In the genomic region with DNA sequence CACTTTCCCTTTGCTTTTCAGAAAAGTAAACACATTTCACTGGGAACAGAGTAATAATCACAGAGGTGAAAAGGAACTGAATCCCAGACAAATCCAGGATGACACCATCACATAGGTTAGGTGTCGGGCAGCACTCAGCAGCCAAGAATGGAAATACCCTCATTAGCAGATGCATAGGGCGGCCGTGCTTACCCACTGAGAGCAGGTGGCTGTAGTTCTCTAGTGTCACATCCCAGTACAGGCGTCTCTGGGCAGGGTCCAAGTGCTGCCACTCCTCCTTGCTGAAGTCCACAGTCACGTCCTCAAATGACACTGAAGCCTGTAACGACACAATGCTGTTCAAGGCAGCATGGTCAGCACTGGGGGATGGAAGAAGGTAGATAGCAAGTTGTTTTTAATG, we compare ENCODE assay signal across 23 cellular contexts.
"Had no signal": no experiment of that assay in that cellular context is flagged by ENCODE, and none has a peak within 500 bp of the region (broad histone marks: within the 10 kb centered on the region; RNA-seq: fewer than 3 reads in every experiment).

No MANE protein-coding gene starts in this region.

- H3K9me3 ChIP-seq: body of pancreas had no signal

- H3K4me1 Mint-ChIP-seq: activated CD4-positive, alpha-beta T cell treated with anti-CD3 and anti-CD28 coated beads, Interleukin-2, amount 10 ng/mL, durations not matched to agents 7 days and 5 days; activated naive CD4-positive, alpha-beta T cell treated with anti-CD3 and anti-CD28 coated beads, Interleukin-2, amount 10 ng/mL, durations not matched to agents 7 days and 5 days; mesothelial cell of epicardium had no signal

- H3K27me3 ChIP-seq: body of pancreas, cardiac muscle cell, tibial artery had no signal

- H3K9me3 Mint-ChIP-seq: natural killer cell; stimulated activated naive CD8-positive, alpha-beta T cell treated with anti-CD3 and anti-CD28 coated beads, Interleukin-15, amount 100 ng/mL, for 72 hours had no signal

- H3K4me3 ChIP-seq: body of pancreas, cardiac muscle cell, esophagus muscularis mucosa, tibial artery had no signal

- H3K4me3 Mint-ChIP-seq: activated CD4-positive, alpha-beta T cell treated with anti-CD3 and anti-CD28 coated beads, Interleukin-2, amount 10 ng/mL, durations not matched to agents 7 days and 5 days; activated CD8-positive, alpha-beta memory T cell treated with anti-CD3 and anti-CD28 coated beads, Interleukin-2, amount 10 ng/mL, durations not matched to agents 7 days and 5 days; activated CD8-positive, alpha-beta T cell treated with anti-CD3 and anti-CD28 coated beads for 36 hours; activated naive CD4-positive, alpha-beta T cell treated with anti-CD3 and anti-CD28 coated beads, Interleukin-2, amount 10 ng/mL, durations not matched to agents 7 days and 5 days; mesothelial cell of epicardium; stimulated activated naive CD8-positive, alpha-beta T cell treated with anti-CD3 and anti-CD28 coated beads, Interleukin-15, amount 100 ng/mL, for 72 hours had no signal

- H3K27me3 Mint-ChIP-seq: activated CD4-positive, alpha-beta T cell treated with anti-CD3 and anti-CD28 coated beads, Interleukin-2, amount 10 ng/mL, durations not matched to agents 7 days and 5 days; activated CD8-positive, alpha-beta memory T cell treated with anti-CD3 and anti-CD28 coated beads, Interleukin-2, amount 10 ng/mL, durations not matched to agents 7 days and 5 days; activated CD8-positive, alpha-beta T cell treated with anti-CD3 and anti-CD28 coated beads for 36 hours; activated naive CD4-positive, alpha-beta T cell treated with anti-CD3 and anti-CD28 coated beads, Interleukin-2, amount 10 ng/mL, durations not matched to agents 7 days and 5 days; progenitor cell of endocrine pancreas; stimulated activated naive CD8-positive, alpha-beta T cell treated with anti-CD3 and anti-CD28 coated beads, Interleukin-15, amount 100 ng/mL, for 72 hours had no signal

- H3K27ac ChIP-seq: body of pancreas, cardiac muscle cell, esophagus muscularis mucosa, tibial artery, WERI-Rb-1 had no signal

- H3K4me1 ChIP-seq: body of pancreas, esophagus muscularis mucosa, tibial artery had no signal

- H3K27ac Mint-ChIP-seq: activated CD4-positive, alpha-beta T cell treated with anti-CD3 and anti-CD28 coated beads, Interleukin-2, amount 10 ng/mL, durations not matched to agents 7 days and 5 days; activated CD8-positive, alpha-beta memory T cell treated with anti-CD3 and anti-CD28 coated beads, Interleukin-2, amount 10 ng/mL, durations not matched to agents 7 days and 5 days; activated CD8-positive, alpha-beta T cell treated with anti-CD3 and anti-CD28 coated beads for 36 hours; activated naive CD4-positive, alpha-beta T cell treated with anti-CD3 and anti-CD28 coated beads, Interleukin-2, amount 10 ng/mL, durations not matched to agents 7 days and 5 days; mesothelial cell of epicardium; natural killer cell; progenitor cell of endocrine pancreas had no signal

- DNase-seq: activated CD4-positive, alpha-beta T cell treated with anti-CD3 and anti-CD28 coated beads, Interleukin-2, amount 10 ng/mL, durations not matched to agents 7 days and 5 days; activated CD4-positive, CD25-positive, alpha-beta regulatory T cell treated with anti-CD3 and anti-CD28 coated beads, Interleukin-2, amount 50 U/mL, for 72 hours; activated CD8-positive, alpha-beta memory T cell treated with anti-CD3 and anti-CD28 coated beads, Interleukin-2, amount 10 ng/mL, durations not matched to agents 7 days and 5 days; activated CD8-positive, alpha-beta T cell treated with anti-CD3 and anti-CD28 coated beads for 36 hours; activated effector memory CD4-positive, alpha-beta T cell treated with anti-CD3 and anti-CD28 coated beads, Interleukin-2, amount 50 U/mL, for 16 hours; activated naive CD4-positive, alpha-beta T cell treated with anti-CD3 and anti-CD28 coated beads, Interleukin-2, amount 10 ng/mL, durations not matched to agents 7 days and 5 days; activated T-cell treated with anti-CD3 and anti-CD28 coated beads for 4 hours; amygdala; body of pancreas; effector memory CD4-positive, alpha-beta T cell; kidney; mammary epithelial cell; natural killer cell; stimulated activated CD4-positive, alpha-beta T cell treated with anti-CD3 and anti-CD28 coated beads, Interleukin-1b, Interleukin-23, amount 100 ng/mL, for 48 hours; stimulated activated naive CD8-positive, alpha-beta T cell treated with anti-CD3 and anti-CD28 coated beads, Interleukin-15, amount 100 ng/mL, for 72 hours; T-helper 1 cell; tibial artery; WERI-Rb-1 had no signal

- ATAC-seq: activated CD8-positive, alpha-beta memory T cell treated with anti-CD3 and anti-CD28 coated beads, Interleukin-2, amount 10 ng/mL, durations not matched to agents 7 days and 5 days; activated CD8-positive, alpha-beta T cell treated with anti-CD3 and anti-CD28 coated beads for 36 hours; body of pancreas; left lobe of liver; natural killer cell; stimulated activated naive CD8-positive, alpha-beta T cell treated with anti-CD3 and anti-CD28 coated beads, Interleukin-15, amount 100 ng/mL, for 72 hours had no signal

- H3K36me3 ChIP-seq: cardiac muscle cell had no signal
